ENCODE assay signal across 8 cellular contexts in the genomic region with DNA sequence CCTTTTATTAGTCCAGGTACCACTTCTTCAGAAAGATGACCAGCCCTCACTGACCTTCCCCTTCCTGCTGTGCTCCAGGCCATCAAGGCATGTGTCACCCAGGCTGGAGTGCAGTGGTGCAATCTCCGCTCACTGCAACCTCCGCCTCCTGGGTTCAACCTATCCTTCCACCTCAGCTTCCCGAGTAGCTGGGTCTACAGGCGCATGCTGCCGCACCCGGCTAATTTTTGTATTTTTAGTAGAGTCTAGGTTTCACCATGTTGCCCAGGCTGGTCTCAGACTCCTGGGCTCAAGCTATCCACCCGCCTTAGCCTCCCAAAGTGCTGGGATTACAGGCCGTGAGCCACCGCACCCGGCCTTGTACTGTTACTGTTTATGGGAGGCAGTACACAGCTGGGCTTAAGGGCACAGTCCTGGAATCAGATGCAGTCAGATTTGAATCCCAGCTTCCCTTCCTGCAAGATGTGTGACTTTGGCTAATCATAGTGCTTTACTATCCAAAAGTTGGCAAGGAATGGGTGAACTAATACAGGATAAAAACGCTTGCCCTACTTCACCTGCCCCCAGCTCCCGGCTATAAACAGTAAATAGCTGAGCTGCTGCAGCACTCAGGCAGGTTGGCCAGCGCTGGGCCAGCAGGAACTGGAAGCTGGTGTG. TPM values are rescaled to one million over a fixed set of nuclear protein-coding genes. Genes with fewer than 3 reads are reported as not detected.
DNase-seq lines count a peak whose midpoint lies in the region; ATAC-seq and TF ChIP-seq lines count a peak whose summit lies in the region.

No MANE protein-coding gene starts in this region.

- H3K79me2 ChIP-seq in DND-41 (ENCODE audit: insufficient read depth, low read length): peaks cover 8% of the 10 kb centered on the region
- peaks cover under 1% of the 10 kb centered on the region for H3K79me2 ChIP-seq in fibroblast of lung (ENCODE audit: control insufficient read depth, insufficient read depth, low read length)
- H3K79me2 ChIP-seq in parathyroid adenoma: no peaks in the 10 kb centered on the region

- DNase-seq in DND-41 (no peak), Panc1 (ENCODE audit: low read depth, low spot score) (no peak), fibroblast of lung (ENCODE audit: low read depth in 2 of 2) (no peak), NCI-H1694 treated with DMSO at 0.1 percent for 48 hours (lab: John Stamatoyannopoulos, UW) (no peak), cerebellum (ENCODE audit: low spot score) (no peak), GOT3 (lab: John Stamatoyannopoulos, UW) (no peak)

- in situ Hi-C loops in Panc1 (cut with HindIII; ENCODE audit: low pct_unique_long_range_greater_than_20kb, low sequenced_read_pairs): no loop called here

- H2AFZ ChIP-seq in DND-41 (ENCODE audit: low read depth, low read length) (peak overlapping the region; percentile 63), fibroblast of lung (ENCODE audit: low read length) (peak overlapping the region; percentile 9), parathyroid adenoma (peak overlapping the region; percentile 56)

- H3K4me3 ChIP-seq in DND-41 (ENCODE audit: low read depth in 1 of 2, low read length in 2 of 2) (peak overlapping the region in 1 of 2 experiments; percentile 57; a peak in 2 of 4 replicates), Panc1 (ENCODE audit: low read depth in 2 of 2, low read length in 2 of 2) (peak overlapping the region in 1 of 2 experiments; percentile 53; a peak in 1 of 4 replicates), fibroblast of lung (replicated peaks in 1 of 4; ENCODE audit: control extremely low read depth in 1 of 4, insufficient read depth in 1 of 4, low read depth in 3 of 4, low read length in 4 of 4) (peak overlapping the region in 1 of 4 experiments; percentile 14), parathyroid adenoma (ENCODE audit: low read depth, low read length) (peak overlapping the region; percentile 33)

- no peaks in the 10 kb centered on the region for H3K27me3 ChIP-seq in DND-41 (ENCODE audit: insufficient read depth, low read length, poor library complexity)
- H3K27me3 ChIP-seq in Panc1 (ENCODE audit: control insufficient read depth, insufficient read depth, low read length): no peaks in the 10 kb centered on the region
- H3K27me3 ChIP-seq in fibroblast of lung (ENCODE audit: control insufficient read depth, insufficient read depth, low read length): no peaks in the 10 kb centered on the region
- H3K27me3 ChIP-seq in parathyroid adenoma (ENCODE audit: control insufficient read depth, insufficient read depth, low read length): no peaks in the 10 kb centered on the region

- H3K9me3 ChIP-seq in DND-41 (ENCODE audit: insufficient read depth, low read length, severe bottlenecking): no peaks in the 10 kb centered on the region
- no peaks in the 10 kb centered on the region for H3K9me3 ChIP-seq in Panc1 (ENCODE audit: control insufficient read depth, insufficient read depth, low read depth, low read length)
- no peaks in the 10 kb centered on the region for H3K9me3 ChIP-seq in fibroblast of lung (ENCODE audit: control insufficient read depth, insufficient read depth, low read depth, low read length)
- H3K9me3 ChIP-seq in parathyroid adenoma (ENCODE audit: control insufficient read depth, low read length): no peaks in the 10 kb centered on the region

- intact Hi-C loops in Panc1 (cut with micrococcal nuclease; ENCODE audit: unreplicated experiment): no loop called here

- POLR2A ChIA-PET in Panc1 (lab: Charles Lee): interaction anchor here (0.6 kb wide), 1 partner anchor 54 kb away, joined by 3 read pairs; no protein-coding TSS in a partner anchor

- peak overlapping the region; percentile 83 for H3K27ac ChIP-seq in DND-41 (ENCODE audit: low read length)
- H3K27ac ChIP-seq in Panc1 (ENCODE audit: low read length): peak overlapping the region; percentile 36
- H3K27ac ChIP-seq in fibroblast of lung (ENCODE audit: insufficient read depth, low read length): peak overlapping the region; percentile 80
- H3K27ac ChIP-seq in parathyroid adenoma: peak overlapping the region; percentile 47

- H4K20me1 ChIP-seq in DND-41 (ENCODE audit: insufficient read depth, low read length): peaks cover 8% of the 10 kb centered on the region; the same call in 1 of the 2 replicates
- peaks cover 2% of the 10 kb centered on the region for H4K20me1 ChIP-seq in fibroblast of lung (ENCODE audit: control insufficient read depth, extremely low read depth, insufficient read depth, low read length)

- H3K4me2 ChIP-seq in DND-41 (ENCODE audit: insufficient read depth, low read length) (peak overlapping the region; percentile 68), fibroblast of lung (ENCODE audit: extremely low read depth, insufficient read depth, low read length) (peak overlapping the region; percentile 49), parathyroid adenoma (ENCODE audit: low read length) (peak overlapping the region; percentile 85)

- no TSS peak for BruUV-seq in Panc1 (replicated peaks; lab: Mats Ljungman, UMichigan)

- peak overlapping the region; percentile 74 for H3K9ac ChIP-seq in DND-41 (ENCODE audit: low read depth, low read length)
- peak overlapping the region; percentile 34 for H3K9ac ChIP-seq in fibroblast of lung (ENCODE audit: insufficient read depth, low read length)
- H3K9ac ChIP-seq in parathyroid adenoma: no peak overlapping the region

- peaks cover 33% of the 10 kb centered on the region for H3K4me1 ChIP-seq in DND-41 (ENCODE audit: insufficient read depth, low read length)
- peaks cover 34% of the 10 kb centered on the region for H3K4me1 ChIP-seq in Panc1 (ENCODE audit: control insufficient read depth, insufficient read depth, low read length)
- H3K4me1 ChIP-seq in fibroblast of lung (ENCODE audit: control insufficient read depth, extremely low read depth, insufficient read depth, low read length): peaks cover 15% of the 10 kb centered on the region
- H3K4me1 ChIP-seq in parathyroid adenoma: peaks cover 10% of the 10 kb centered on the region

- H3K36me3 ChIP-seq in DND-41 (ENCODE audit: insufficient read depth, low read length) (peaks cover 60% of the 10 kb centered on the region), Panc1 (ENCODE audit: control insufficient read depth, insufficient read depth, low read length) (peaks cover 10% of the 10 kb centered on the region; the same call in 1 of the 2 replicates), fibroblast of lung (ENCODE audit: control insufficient read depth, insufficient read depth, low read length) (peaks cover 21% of the 10 kb centered on the region), parathyroid adenoma (ENCODE audit: control insufficient read depth, insufficient read depth, low read length) (no peaks in the 10 kb centered on the region)

- no peak for TF ChIP-seq CTCF in DND-41 (IDR thresholded peaks at IDR 0.05; ENCODE audit: borderline replicate concordance, extremely low read depth, low read length, poor library complexity, severe bottlenecking)
- TF ChIP-seq CTCF in Panc1 (IDR thresholded peaks at IDR 0.05): no peak
- no peak for TF ChIP-seq CTCF in fibroblast of lung (conservative IDR thresholded peaks at IDR 0.05 in 1 of 2, IDR thresholded peaks at IDR 0.05 in 1 of 2; ENCODE audit: low read depth in 1 of 2, low read length in 2 of 2)
- TF ChIP-seq CTCF in parathyroid adenoma (IDR thresholded peaks at IDR 0.05): no peak

- CTCF ChIA-PET in Panc1 (lab: Charles Lee): interaction anchor here (0.5 to 1.1 kb wide), 4 partner anchors 92 to 173 kb away, joined by 3 read pairs; a partner anchor contains a TSS

- peak; percentile 1; the same call in 2 of the 3 replicates for ATAC-seq in DND-41 (ENCODE audit: insufficient read depth, low read depth)
- peak; percentile 46 for ATAC-seq in Panc1
- ATAC-seq in HG02759 (IDR thresholded peaks at IDR 0.05; ENCODE audit: unreplicated experiment): no peak

RNA-seq across cellular contexts. Expression of a gene that starts 0.5 kb away (rescaled TPM):
- 8.6 TPM for total RNA-seq in Panc1 (2021; ENCODE audit: unreplicated experiment)
- 11.1 TPM for polyA plus RNA-seq in Panc1 (2012; ENCODE audit: insufficient read length)
- total RNA-seq in fibroblast of lung: 1.8 and 2.3 TPM in 2 replicates
- 3.0 and 3.1 TPM in 2 replicates for polyA plus RNA-seq in fibroblast of lung
- polyA plus RNA-seq in fibroblast of lung (2012): 8.2 and 9.5 TPM in 2 replicates
- 6.2 TPM in 1 of 2 replicates, not detected in the other for polyA minus RNA-seq in fibroblast of lung (ENCODE audit: low replicate concordance)
- total RNA-seq in cerebellum: not detected

RNA-seq across cellular contexts. Expression of a gene that starts 10.3 kb away (rescaled TPM):
- total RNA-seq in Panc1 (2021; ENCODE audit: unreplicated experiment) (52.0 TPM), fibroblast of lung (28.0 and 39.1 TPM in 2 replicates), cerebellum (22.5 TPM)
- 74.7 TPM for polyA plus RNA-seq in Panc1 (2012; ENCODE audit: insufficient read length)
- polyA plus RNA-seq in fibroblast of lung: 55.5 and 72.3 TPM in 2 replicates
- polyA plus RNA-seq in fibroblast of lung (2012): 47.3 and 57.8 TPM in 2 replicates
- 13.7 and 25.4 TPM in 2 replicates for polyA minus RNA-seq in fibroblast of lung (ENCODE audit: low replicate concordance)

RNA-seq across cellular contexts. Expression of a gene that starts 17.4 kb away (rescaled TPM):
- total RNA-seq in Panc1 (2021; ENCODE audit: unreplicated experiment) (28.6 TPM), fibroblast of lung (18.0 and 19.8 TPM in 2 replicates), cerebellum (38.8 TPM)
- polyA plus RNA-seq in Panc1 (2012; ENCODE audit: insufficient read length): 23.2 TPM
- 8.7 and 11.7 TPM in 2 replicates for polyA plus RNA-seq in fibroblast of lung
- 6.0 and 8.6 TPM in 2 replicates for polyA plus RNA-seq in fibroblast of lung (2012)
- polyA minus RNA-seq in fibroblast of lung (ENCODE audit: low replicate concordance): 16.5 and 24.6 TPM in 2 replicates

RNA-seq across cellular contexts. Expression of a gene that starts 17.6 kb away (rescaled TPM):
- total RNA-seq in Panc1 (2021; ENCODE audit: unreplicated experiment) (96.7 TPM), fibroblast of lung (9.0 and 21.5 TPM in 2 replicates), cerebellum (11.5 TPM)
- 96.7 TPM for polyA plus RNA-seq in Panc1 (2012; ENCODE audit: insufficient read length)
- 79.2 and 111 TPM in 2 replicates for polyA plus RNA-seq in fibroblast of lung
- polyA plus RNA-seq in fibroblast of lung (2012): 60.6 and 73.2 TPM in 2 replicates
- polyA minus RNA-seq in fibroblast of lung (ENCODE audit: low replicate concordance): 323 and 347 TPM in 2 replicates

Comparison
In these comparisons a context has a peak if more than half of its experiments do, and no peak if none do; other contexts are left out.
1. H2AFZ ChIP-seq: peak in every context shown above with its lines; median percentile 63 in DND-41; 56 in parathyroid adenoma; 9 in fibroblast of lung.